1 cellular context compared by ENCODE assay signal in genomic region chr6:133298335-133298734, GRCh38.
TF ChIP-seq lines count a peak whose summit lies in the region.

No MANE protein-coding gene starts in this region.

TF ChIP-seq in GM23338, 12 proteins besides CTCF, POLR2A, EP300 and RAD21 (continued from another document):
- TF ChIP-seq, protein P1, sequence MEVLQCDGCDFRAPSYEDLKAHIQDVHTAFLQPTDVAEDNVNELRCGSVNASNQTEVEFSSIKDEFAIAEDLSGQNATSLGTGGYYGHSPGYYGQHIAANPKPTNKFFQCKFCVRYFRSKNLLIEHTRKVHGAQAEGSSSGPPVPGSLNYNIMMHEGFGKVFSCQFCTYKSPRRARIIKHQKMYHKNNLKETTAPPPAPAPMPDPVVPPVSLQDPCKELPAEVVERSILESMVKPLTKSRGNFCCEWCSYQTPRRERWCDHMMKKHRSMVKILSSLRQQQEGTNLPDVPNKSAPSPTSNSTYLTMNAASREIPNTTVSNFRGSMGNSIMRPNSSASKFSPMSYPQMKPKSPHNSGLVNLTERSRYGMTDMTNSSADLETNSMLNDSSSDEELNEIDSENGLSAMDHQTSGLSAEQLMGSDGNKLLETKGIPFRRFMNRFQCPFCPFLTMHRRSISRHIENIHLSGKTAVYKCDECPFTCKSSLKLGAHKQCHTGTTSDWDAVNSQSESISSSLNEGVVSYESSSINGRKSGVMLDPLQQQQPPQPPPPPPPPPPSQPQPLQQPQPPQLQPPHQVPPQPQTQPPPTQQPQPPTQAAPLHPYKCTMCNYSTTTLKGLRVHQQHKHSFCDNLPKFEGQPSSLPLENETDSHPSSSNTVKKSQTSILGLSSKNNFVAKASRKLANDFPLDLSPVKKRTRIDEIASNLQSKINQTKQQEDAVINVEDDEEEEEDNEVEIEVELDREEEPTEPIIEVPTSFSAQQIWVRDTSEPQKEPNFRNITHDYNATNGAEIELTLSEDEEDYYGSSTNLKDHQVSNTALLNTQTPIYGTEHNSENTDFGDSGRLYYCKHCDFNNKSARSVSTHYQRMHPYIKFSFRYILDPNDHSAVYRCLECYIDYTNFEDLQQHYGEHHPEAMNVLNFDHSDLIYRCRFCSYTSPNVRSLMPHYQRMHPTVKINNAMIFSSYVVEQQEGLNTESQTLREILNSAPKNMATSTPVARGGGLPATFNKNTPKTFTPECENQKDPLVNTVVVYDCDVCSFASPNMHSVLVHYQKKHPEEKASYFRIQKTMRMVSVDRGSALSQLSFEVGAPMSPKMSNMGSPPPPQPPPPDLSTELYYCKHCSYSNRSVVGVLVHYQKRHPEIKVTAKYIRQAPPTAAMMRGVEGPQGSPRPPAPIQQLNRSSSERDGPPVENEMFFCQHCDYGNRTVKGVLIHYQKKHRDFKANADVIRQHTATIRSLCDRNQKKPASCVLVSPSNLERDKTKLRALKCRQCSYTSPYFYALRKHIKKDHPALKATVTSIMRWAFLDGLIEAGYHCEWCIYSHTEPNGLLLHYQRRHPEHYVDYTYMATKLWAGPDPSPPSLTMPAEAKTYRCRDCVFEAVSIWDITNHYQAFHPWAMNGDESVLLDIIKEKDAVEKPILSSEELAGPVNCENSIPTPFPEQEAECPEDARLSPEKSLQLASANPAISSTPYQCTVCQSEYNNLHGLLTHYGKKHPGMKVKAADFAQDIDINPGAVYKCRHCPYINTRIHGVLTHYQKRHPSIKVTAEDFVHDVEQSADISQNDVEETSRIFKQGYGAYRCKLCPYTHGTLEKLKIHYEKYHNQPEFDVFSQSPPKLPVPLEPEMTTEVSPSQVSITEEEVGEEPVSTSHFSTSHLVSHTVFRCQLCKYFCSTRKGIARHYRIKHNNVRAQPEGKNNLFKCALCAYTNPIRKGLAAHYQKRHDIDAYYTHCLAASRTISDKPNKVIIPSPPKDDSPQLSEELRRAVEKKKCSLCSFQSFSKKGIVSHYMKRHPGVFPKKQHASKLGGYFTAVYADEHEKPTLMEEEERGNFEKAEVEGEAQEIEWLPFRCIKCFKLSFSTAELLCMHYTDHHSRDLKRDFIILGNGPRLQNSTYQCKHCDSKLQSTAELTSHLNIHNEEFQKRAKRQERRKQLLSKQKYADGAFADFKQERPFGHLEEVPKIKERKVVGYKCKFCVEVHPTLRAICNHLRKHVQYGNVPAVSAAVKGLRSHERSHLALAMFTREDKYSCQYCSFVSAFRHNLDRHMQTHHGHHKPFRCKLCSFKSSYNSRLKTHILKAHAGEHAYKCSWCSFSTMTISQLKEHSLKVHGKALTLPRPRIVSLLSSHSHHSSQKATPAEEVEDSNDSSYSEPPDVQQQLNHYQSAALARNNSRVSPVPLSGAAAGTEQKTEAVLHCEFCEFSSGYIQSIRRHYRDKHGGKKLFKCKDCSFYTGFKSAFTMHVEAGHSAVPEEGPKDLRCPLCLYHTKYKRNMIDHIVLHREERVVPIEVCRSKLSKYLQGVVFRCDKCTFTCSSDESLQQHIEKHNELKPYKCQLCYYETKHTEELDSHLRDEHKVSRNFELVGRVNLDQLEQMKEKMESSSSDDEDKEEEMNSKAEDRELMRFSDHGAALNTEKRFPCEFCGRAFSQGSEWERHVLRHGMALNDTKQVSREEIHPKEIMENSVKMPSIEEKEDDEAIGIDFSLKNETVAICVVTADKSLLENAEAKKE (CRISPR knock-in tag; IDR thresholded peaks at IDR 0.05) = no peak
